ENCODE assay signal across 12 cellular contexts in genomic region chr10:102633848-102634247, GRCh38. TPM values are rescaled to one million over a fixed set of nuclear protein-coding genes. Genes with fewer than 3 reads are reported as not detected.
DNase-seq lines count a peak whose midpoint lies in the region; ATAC-seq and TF ChIP-seq lines count a peak whose summit lies in the region.
"Had no signal": no experiment of that assay in that cellular context is flagged by ENCODE, and none has a peak within 500 bp of the region (broad histone marks: within the 10 kb centered on the region; RNA-seq: fewer than 3 reads in every experiment).

No MANE protein-coding gene starts in this region.

- H3K4me3 ChIP-seq in rectal smooth muscle tissue (ENCODE audit: low read length): no peak overlapping the region

- H3K9me3 Mint-ChIP-seq in CD4-positive, alpha-beta T cell: no peaks in the 10 kb centered on the region
- H3K9me3 Mint-ChIP-seq in activated CD4-positive, alpha-beta memory T cell treated with anti-CD3 and anti-CD28 coated beads, Interleukin-2, amount 10 ng/mL, durations not matched to agents 7 days and 5 days: no peaks in the 10 kb centered on the region

- H3K36me3 ChIP-seq in rectal smooth muscle tissue (ENCODE audit: control insufficient read depth, insufficient read depth, low read length): no peaks in the 10 kb centered on the region

- H3K36me3 Mint-ChIP-seq in CD4-positive, alpha-beta T cell (ENCODE audit: low read depth): peaks cover 6% of the 10 kb centered on the region
- peaks cover 3% of the 10 kb centered on the region for H3K36me3 Mint-ChIP-seq in activated CD4-positive, alpha-beta memory T cell treated with anti-CD3 and anti-CD28 coated beads, Interleukin-2, amount 10 ng/mL, durations not matched to agents 7 days and 5 days (ENCODE audit: low read depth)

- H3K4me3 Mint-ChIP-seq in CD4-positive, alpha-beta T cell: no peak overlapping the region
- no peak overlapping the region for H3K4me3 Mint-ChIP-seq in activated CD4-positive, alpha-beta memory T cell treated with anti-CD3 and anti-CD28 coated beads, Interleukin-2, amount 10 ng/mL, durations not matched to agents 7 days and 5 days

- no peak for ATAC-seq in CD4-positive, alpha-beta T cell (ENCODE audit: poor library complexity)
- ATAC-seq in Right ventricle myocardium superior (ENCODE audit: poor library complexity) (no peak), HG02623 (IDR thresholded peaks at IDR 0.05; ENCODE audit: unreplicated experiment) (no peak), foreskin keratinocyte (no peak)

- peak overlapping the region; percentile 18 for H3K27ac ChIP-seq in CD4-positive, alpha-beta T cell (ENCODE audit: low read depth, low read length)
- H3K27ac ChIP-seq in rectal smooth muscle tissue (ENCODE audit: low read depth, low read length) (peak overlapping the region; percentile 83), foreskin keratinocyte (no peak overlapping the region)

- no peaks in the 10 kb centered on the region for H3K27me3 ChIP-seq in CD4-positive, alpha-beta T cell (ENCODE audit: control insufficient read depth, insufficient read depth, low read length)
- H3K27me3 ChIP-seq in rectal smooth muscle tissue (ENCODE audit: control insufficient read depth, insufficient read depth, low read length) (no peaks in the 10 kb centered on the region), foreskin keratinocyte (no peaks in the 10 kb centered on the region)

- H3K9me3 ChIP-seq in CD4-positive, alpha-beta T cell (ENCODE audit: control insufficient read depth, low read length): no peaks in the 10 kb centered on the region

- DNase-seq in CD4-positive, alpha-beta T cell: no peak
- DNase-seq in activated CD4-positive, alpha-beta memory T cell treated with anti-CD3 and anti-CD28 coated beads, Interleukin-2, amount 10 ng/mL, durations not matched to agents 7 days and 5 days: no peak
- DNase-seq in Right ventricle myocardium superior (peak; percentile 39), NCI-H526 (lab: John Stamatoyannopoulos, UW) (no peak), NCI-H2029 treated with DMSO at 0.1 percent for 48 hours (lab: John Stamatoyannopoulos, UW) (no peak), foreskin keratinocyte (no peak)
- DNase-seq: amygdala, DMS 273 treated with DMSO at 0.1 percent for 48 hours, glutamatergic neuron, NCI-H69 had no signal

- no peak for TF ChIP-seq CTCF in CD4-positive, alpha-beta T cell (IDR thresholded peaks at IDR 0.05)
- TF ChIP-seq CTCF in foreskin keratinocyte (conservative IDR thresholded peaks at IDR 0.05): no peak

- POLR2A ChIA-PET in CD4-positive, alpha-beta T cell (lab: Charles Lee): interaction anchor here (2.0 kb wide), 1 partner anchor 8 kb away, joined by 7 read pairs; no protein-coding TSS in a partner anchor
- POLR2A ChIA-PET in activated CD4-positive, alpha-beta memory T cell treated with anti-CD3 and anti-CD28 coated beads, Interleukin-2, amount 10 ng/mL, durations not matched to agents 7 days and 5 days (lab: Charles Lee): interaction anchor here (0.7 to 0.8 kb wide), 3 partner anchors 9 to 13 kb away, joined by 3 to 5 read pairs (median 3); partner anchors contain the start of gene TRIM8

- H3K27ac Mint-ChIP-seq in CD4-positive, alpha-beta T cell: peak overlapping the region; percentile 84
- peak overlapping the region; percentile 81 for H3K27ac Mint-ChIP-seq in activated CD4-positive, alpha-beta memory T cell treated with anti-CD3 and anti-CD28 coated beads, Interleukin-2, amount 10 ng/mL, durations not matched to agents 7 days and 5 days

- H3K4me1 ChIP-seq in rectal smooth muscle tissue (ENCODE audit: control insufficient read depth, insufficient read depth, low read length) (peaks cover 29% of the 10 kb centered on the region), foreskin keratinocyte (peaks cover 39% of the 10 kb centered on the region)

- CTCF ChIA-PET in CD4-positive, alpha-beta T cell (lab: Charles Lee): no interaction called here
- CTCF ChIA-PET in activated CD4-positive, alpha-beta memory T cell treated with anti-CD3 and anti-CD28 coated beads, Interleukin-2, amount 10 ng/mL, durations not matched to agents 7 days and 5 days (lab: Charles Lee): interaction anchor here (0.7 to 1.2 kb wide), 2 partner anchors 18 to 19 kb away, joined by 3 read pairs; no protein-coding TSS in a partner anchor

- peak overlapping the region; percentile 10 for H3K9ac ChIP-seq in rectal smooth muscle tissue (ENCODE audit: low read length)

- intact Hi-C loops in CD4-positive, alpha-beta T cell (cut with DNase I, micrococcal nuclease): no loop called here
- intact Hi-C loops in Right ventricle myocardium superior (cut with DNase I): no loop called here

- no peaks in the 10 kb centered on the region for H3K27me3 Mint-ChIP-seq in CD4-positive, alpha-beta T cell
- no peaks in the 10 kb centered on the region for H3K27me3 Mint-ChIP-seq in activated CD4-positive, alpha-beta memory T cell treated with anti-CD3 and anti-CD28 coated beads, Interleukin-2, amount 10 ng/mL, durations not matched to agents 7 days and 5 days

- peaks cover 49% of the 10 kb centered on the region for H3K4me1 Mint-ChIP-seq in CD4-positive, alpha-beta T cell (ENCODE audit: low read depth)
- peaks cover 52% of the 10 kb centered on the region for H3K4me1 Mint-ChIP-seq in activated CD4-positive, alpha-beta memory T cell treated with anti-CD3 and anti-CD28 coated beads, Interleukin-2, amount 10 ng/mL, durations not matched to agents 7 days and 5 days

RNA-seq across cellular contexts. Expression of gene TRIM8, which starts 10.4 kb away (rescaled TPM):
- 10 to 100 TPM; 80.9 to 81.6 TPM for total RNA-seq in CD4-positive, alpha-beta T cell
- total RNA-seq in activated CD4-positive, alpha-beta memory T cell treated with anti-CD3 and anti-CD28 coated beads, Interleukin-2, amount 10 ng/mL, durations not matched to agents 7 days and 5 days: 10 to 100 TPM; 53.0 to 56.0 TPM
- total RNA-seq in Right ventricle myocardium superior (103 TPM), foreskin keratinocyte (57.9 and 65.4 TPM in 2 replicates)
- polyA plus RNA-seq in foreskin keratinocyte: 59.3 and 62.8 TPM in 2 replicates
